21 cellular contexts compared by ENCODE assay signal in genomic region chr21:36024782-36025181, GRCh38. TPM values are rescaled to one million over a fixed set of nuclear protein-coding genes. Genes with fewer than 3 reads are reported as not detected.
A peak's percentile ranks its signal among the peaks of the same experiment; 100 is the strongest.
DNase-seq lines count a peak whose midpoint lies in the region; ATAC-seq, FAIRE-seq and TF ChIP-seq lines count a peak whose summit lies in the region.
"Had no signal": no experiment of that assay in that cellular context is flagged by ENCODE, and none has a peak within 500 bp of the region (broad histone marks: within the 10 kb centered on the region; RNA-seq: fewer than 3 reads in every experiment).

No MANE protein-coding gene starts in this region.

- H3K27ac ChIP-seq in HEK293 (ENCODE audit: extremely low read depth, low read depth, low read length), result no peak overlapping the region
- H3K27ac ChIP-seq: 22Rv1; A549; BLaER1 treated with 17β-estradiol and CSF1 and Interleukin-3, amounts not matched to agents 10 nM and 100 nM; C4-2B had no signal

- DNase-seq in bronchial epithelial cell (ENCODE audit: low read depth), result no peak
- peak; percentile 68 for DNase-seq in mesenteric fat pad (ENCODE audit: low spot score)
- DNase-seq in GOT3 (lab: John Stamatoyannopoulos, UW), result no peak
- DNase-seq in NCI-H2227 treated with DMSO at 0.1 percent for 48 hours (lab: John Stamatoyannopoulos, UW), result no peak
- DNase-seq: AML-193; Caco-2; Calu3; CD4-positive, alpha-beta T cell; CD8-positive, alpha-beta T cell; DMS79 treated with DMSO at 0.1 percent for 48 hours; GF-D8 had no signal

- H3K4me1 ChIP-seq in HEK293 (ENCODE audit: control insufficient read depth, insufficient read depth, low read length), result no peaks in the 10 kb centered on the region
- H3K4me1 ChIP-seq: A549 had no signal

- no peaks in the 10 kb centered on the region for H3K9me3 ChIP-seq in HEK293 (ENCODE audit: control insufficient read depth, insufficient read depth, low read depth, low read length)
- H3K9me3 ChIP-seq: A549; BLaER1 treated with 17β-estradiol and CSF1 and Interleukin-3, amounts not matched to agents 10 nM and 100 nM; Caco-2 had no signal

- CTCF ChIA-PET in HEK293 (lab: Yijun Ruan, JAX), result interaction anchor here (1.1 to 1.3 kb wide), 3 partner anchors 12 to 87 kb away, joined by 3 to 4 read pairs (median 4); no protein-coding TSS in a partner anchor

- TF ChIP-seq CTCF in HEK293 (tag by site-specific recombination; IDR thresholded peaks at IDR 0.05) (no peak), bronchial epithelial cell (IDR thresholded peaks at IDR 0.05; ENCODE audit: insufficient read depth, low read length, severe bottlenecking) (no peak)

- H3K27me3 ChIP-seq in bronchial epithelial cell (ENCODE audit: control insufficient read depth, insufficient read depth, low read length), result no peaks in the 10 kb centered on the region
- H3K27me3 ChIP-seq: BLaER1 treated with 17β-estradiol and CSF1 and Interleukin-3, amounts not matched to agents 10 nM and 100 nM had no signal

- peak; percentile 60 for FAIRE-seq in bronchial epithelial cell (lab: Jason Lieb, UNC)
- FAIRE-seq: A549, D721Med, G401.6, GM12891, GM19239 had no signal

- H3K36me3 ChIP-seq in HEK293 (ENCODE audit: control insufficient read depth in 2 of 2, insufficient read depth in 1 of 2, low read length in 2 of 2) (no peaks in the 10 kb centered on the region), bronchial epithelial cell (ENCODE audit: control insufficient read depth, insufficient read depth, low read length) (no peaks in the 10 kb centered on the region)
- H3K36me3 ChIP-seq: BLaER1 treated with 17β-estradiol and CSF1 and Interleukin-3, amounts not matched to agents 10 nM and 100 nM had no signal

- H3K4me3 ChIP-seq in HEK293 (ENCODE audit: low read depth, low read length) (no peak overlapping the region), bronchial epithelial cell (ENCODE audit: low read depth, low read length) (no peak overlapping the region)
- H3K4me3 ChIP-seq: A549; BLaER1 treated with 17β-estradiol and CSF1 and Interleukin-3, amounts not matched to agents 10 nM and 100 nM had no signal

- ATAC-seq in HG03571 (IDR thresholded peaks at IDR 0.05; ENCODE audit: unreplicated experiment), result no peak
- ATAC-seq: A549; CD8-positive, alpha-beta T cell had no signal

- POLR2A ChIA-PET in HEK293 (lab: Yijun Ruan, JAX), result no interaction called here

TF ChIP-seq in HEK293, 187 proteins besides CTCF, POLR2A, EP300 and RAD21:
- no peak for TF ChIP-seq ZBTB21 (tag by site-specific recombination; IDR thresholded peaks at IDR 0.05)
- TF ChIP-seq ZNF175 (tag by site-specific recombination; IDR thresholded peaks at IDR 0.05), result no peak
- no peak for TF ChIP-seq ZNF394 (tag by site-specific recombination; IDR thresholded peaks at IDR 0.05; ENCODE audit: borderline replicate concordance)
- TF ChIP-seq ZNF473 (tag by site-specific recombination; IDR thresholded peaks at IDR 0.05), result no peak
- TF ChIP-seq PRDM6 (tag by site-specific recombination; IDR thresholded peaks at IDR 0.05), result no peak
- peak; percentile 53 for TF ChIP-seq SCRT2 (tag by site-specific recombination; IDR thresholded peaks at IDR 0.05)
- no peak for TF ChIP-seq ZNF148 (tag by site-specific recombination; IDR thresholded peaks at IDR 0.05; ENCODE audit: borderline replicate concordance)
- no peak for TF ChIP-seq ZNF354C (tag by site-specific recombination; IDR thresholded peaks at IDR 0.05; ENCODE audit: borderline replicate concordance, low read depth)
TF ChIP-seq in HEK293: peak in this region for 1.

RNA-seq across cellular contexts. Expression of gene SETD4, which starts 35.5 kb away (rescaled TPM):
- total RNA-seq in bronchial epithelial cell (13.4 and 16.6 TPM in 2 replicates), mesenteric fat pad (12.9 TPM)

RNA-seq across cellular contexts. Expression of gene CBR1, which starts 45.0 kb away (rescaled TPM):
- total RNA-seq in bronchial epithelial cell (60.4 and 111 TPM in 2 replicates), mesenteric fat pad (46.7 TPM)
